Comparison of ENCODE assay signal across 8 cellular contexts in the genomic region with DNA sequence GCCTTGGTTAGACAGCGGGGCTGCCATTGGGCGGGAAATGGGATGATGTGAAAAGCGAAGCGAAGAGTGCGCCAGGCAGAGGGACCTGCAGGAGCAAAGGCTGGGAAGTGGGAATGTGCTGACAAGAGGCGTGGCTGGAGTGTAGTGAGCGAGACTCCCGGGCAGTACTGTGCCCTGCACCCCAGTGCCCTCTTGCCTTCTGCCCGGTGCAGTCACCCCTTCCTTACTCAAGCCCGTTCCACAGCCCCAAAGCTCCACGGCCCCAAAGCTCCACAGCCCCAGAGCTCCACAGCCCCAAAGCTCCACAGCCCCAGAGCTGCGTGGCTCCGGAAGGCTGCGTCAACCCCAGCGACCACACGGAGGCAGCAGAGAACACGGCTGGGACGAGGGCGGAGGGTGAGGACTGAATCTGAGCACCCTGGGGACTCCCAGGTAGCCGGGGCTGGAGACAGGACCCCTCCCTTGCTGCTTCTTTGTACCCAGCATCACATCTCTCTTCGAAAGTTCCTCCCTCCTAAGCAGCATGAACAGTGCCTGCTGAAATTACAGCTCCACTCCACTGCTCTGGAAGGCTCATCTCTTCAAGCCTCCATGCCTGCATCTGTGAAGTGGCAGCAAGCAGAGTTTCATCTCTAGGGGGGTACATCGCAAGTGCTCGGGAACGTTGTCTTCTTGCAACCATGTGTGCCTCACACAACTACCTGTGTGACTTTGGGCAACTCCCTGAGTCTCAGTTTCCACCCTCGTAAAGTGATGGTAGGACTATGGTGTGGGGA.
DNase-seq lines count a peak whose midpoint lies in the region; ATAC-seq and TF ChIP-seq lines count a peak whose summit lies in the region.

No MANE protein-coding gene starts in this region.

- H3K4me3 Mint-ChIP-seq in CD4-positive, alpha-beta memory T cell, result peak overlapping the region in 2 of 8 donors; percentile 55 to 57
- H3K4me3 Mint-ChIP-seq in activated CD4-positive, alpha-beta memory T cell treated with anti-CD3 and anti-CD28 coated beads for 36 hours, result no peak overlapping the region

- CTCF ChIA-PET in CD4-positive, alpha-beta memory T cell (lab: Charles Lee; ENCODE audit: partially characterized antibody), result interaction anchor here (0.6 to 24.7 kb wide), 38 partner anchors 10 to 888 kb away, joined by 3 to 996 read pairs (median 4); a partner anchor contains a TSS
- CTCF ChIA-PET in activated CD4-positive, alpha-beta memory T cell treated with anti-CD3 and anti-CD28 coated beads for 36 hours (lab: Charles Lee), result interaction anchor here (0.6 to 17.5 kb wide), 42 partner anchors 9 to 518 kb away, joined by 3 to 567 read pairs (median 3); a partner anchor contains a TSS

- intact Hi-C loops in CD4-positive, alpha-beta memory T cell (cut with micrococcal nuclease), result loop anchor here (1.0 to 10.0 kb wide), 4 partner anchors 222 to 643 kb away; a partner anchor contains a TSS
- intact Hi-C loops in activated CD4-positive, alpha-beta memory T cell treated with anti-CD3 and anti-CD28 coated beads for 36 hours (cut with micrococcal nuclease), result loop anchor here (1.0 kb wide), 2 partner anchors 222 to 227 kb away; a partner anchor contains a TSS
- intact Hi-C loops in mucosa of descending colon (cut with DNase I, micrococcal nuclease), result loop anchor here in 1 of 2 donors (5.0 kb wide), 1 partner anchor 161 kb away; no protein-coding TSS in a partner anchor

- H3K9me3 ChIP-seq in CD4-positive, alpha-beta memory T cell (ENCODE audit: control insufficient read depth in 1 of 2, low read length in 2 of 2), result no peaks in the 10 kb centered on the region
- H3K9me3 ChIP-seq in MM.1S (replicated peaks; ENCODE audit: insufficient read depth, low read length), result no peaks in the 10 kb centered on the region
- H3K9me3 ChIP-seq in effector memory CD4-positive, alpha-beta T cell (ENCODE audit: control insufficient read depth, low read length), result no peaks in the 10 kb centered on the region
- H3K9me3 ChIP-seq in mucosa of descending colon, result no peaks in the 10 kb centered on the region

- peaks cover 31% of the 10 kb centered on the region for H3K4me1 ChIP-seq in CD4-positive, alpha-beta memory T cell (ENCODE audit: insufficient read depth, low read length)
- H3K4me1 ChIP-seq in MM.1S (ENCODE audit: low read length) (no peaks in the 10 kb centered on the region), mucosa of descending colon (ENCODE audit: low read depth) (no peaks in the 10 kb centered on the region)
- peaks cover 30% of the 10 kb centered on the region for H3K4me1 ChIP-seq in effector memory CD4-positive, alpha-beta T cell (ENCODE audit: control insufficient read depth, insufficient read depth, low read length, poor library complexity, severe bottlenecking)

- no peaks in the 10 kb centered on the region for H3F3A ChIP-seq in MM.1S (ENCODE audit: insufficient read depth, low read length)

- no peaks in the 10 kb centered on the region for H3K9me2 ChIP-seq in MM.1S (replicated peaks; ENCODE audit: insufficient read depth, low read length)

- H3K9me3 Mint-ChIP-seq in CD4-positive, alpha-beta memory T cell, result peaks cover 0 to 1% (median 0%) of the 10 kb centered on the region in 8 donors
- no peaks in the 10 kb centered on the region for H3K9me3 Mint-ChIP-seq in activated CD4-positive, alpha-beta memory T cell treated with anti-CD3 and anti-CD28 coated beads for 36 hours

- H3K4me3 ChIP-seq in CD4-positive, alpha-beta memory T cell (ENCODE audit: low read length in 2 of 2), result no peak overlapping the region
- H3K4me3 ChIP-seq in MM.1S (ENCODE audit: low read length), result no peak overlapping the region
- H3K4me3 ChIP-seq in effector memory CD4-positive, alpha-beta T cell (ENCODE audit: insufficient read depth, low read depth, low read length, poor library complexity, severe bottlenecking), result no peak overlapping the region
- H3K4me3 ChIP-seq in mucosa of descending colon, result no peak overlapping the region

- H3K27me3 Mint-ChIP-seq in CD4-positive, alpha-beta memory T cell, result peaks cover 3 to 5% of the 10 kb centered on the region in 2 donors
- peaks cover 12% of the 10 kb centered on the region for H3K27me3 Mint-ChIP-seq in activated CD4-positive, alpha-beta memory T cell treated with anti-CD3 and anti-CD28 coated beads for 36 hours

- TF ChIP-seq CTCF in MM.1S (IDR thresholded peaks at IDR 0.05; ENCODE audit: low read length), result peak; percentile 71
- TF ChIP-seq CTCF in mucosa of descending colon (IDR thresholded peaks at IDR 0.05), result peak; percentile 68

- no peak overlapping the region for H3K27ac ChIP-seq in CD4-positive, alpha-beta memory T cell (ENCODE audit: low read depth, low read length)
- no peak overlapping the region for H3K27ac ChIP-seq in MM.1S (ENCODE audit: low read length)
- no peak overlapping the region for H3K27ac ChIP-seq in effector memory CD4-positive, alpha-beta T cell (ENCODE audit: insufficient read depth, low read length, poor library complexity, severe bottlenecking)

- H3K79me2 ChIP-seq in MM.1S (ENCODE audit: low read length), result no peaks in the 10 kb centered on the region

- H3K36me3 ChIP-seq in CD4-positive, alpha-beta memory T cell (ENCODE audit: insufficient read depth, low read length), result no peaks in the 10 kb centered on the region
- H3K36me3 ChIP-seq in MM.1S (replicated peaks; ENCODE audit: insufficient read depth, low read length), result no peaks in the 10 kb centered on the region
- H3K36me3 ChIP-seq in effector memory CD4-positive, alpha-beta T cell (ENCODE audit: control insufficient read depth, insufficient read depth, low read length), result no peaks in the 10 kb centered on the region
- H3K36me3 ChIP-seq in mucosa of descending colon (ENCODE audit: low read depth), result no peaks in the 10 kb centered on the region

- peak overlapping the region in 2 of 7 donors; percentile 42 to 51 for H3K27ac Mint-ChIP-seq in CD4-positive, alpha-beta memory T cell
- no peak overlapping the region for H3K27ac Mint-ChIP-seq in activated CD4-positive, alpha-beta memory T cell treated with anti-CD3 and anti-CD28 coated beads for 36 hours

- no peaks in the 10 kb centered on the region for H3K36me3 Mint-ChIP-seq in CD4-positive, alpha-beta memory T cell
- H3K36me3 Mint-ChIP-seq in activated CD4-positive, alpha-beta memory T cell treated with anti-CD3 and anti-CD28 coated beads for 36 hours, result no peaks in the 10 kb centered on the region

- POLR2A ChIA-PET in CD4-positive, alpha-beta memory T cell (lab: Charles Lee; ENCODE audit: partially characterized antibody), result interaction anchor here (1.3 to 7.6 kb wide), 7 partner anchors 10 to 232 kb away, joined by 6 to 142 read pairs (median 9); a partner anchor contains a TSS
- POLR2A ChIA-PET in activated CD4-positive, alpha-beta memory T cell treated with anti-CD3 and anti-CD28 coated beads for 36 hours (lab: Charles Lee), result no interaction called here

- H2AFZ ChIP-seq in MM.1S (ENCODE audit: low read length), result no peak overlapping the region

- peaks cover 6% of the 10 kb centered on the region for H3K27me3 ChIP-seq in CD4-positive, alpha-beta memory T cell (ENCODE audit: insufficient read depth, low read length)
- peaks cover 86% of the 10 kb centered on the region for H3K27me3 ChIP-seq in MM.1S (replicated peaks; ENCODE audit: insufficient read depth, low read length)
- H3K27me3 ChIP-seq in effector memory CD4-positive, alpha-beta T cell (replicated peaks; ENCODE audit: control insufficient read depth, insufficient read depth, low read length, poor library complexity, severe bottlenecking), result no peaks in the 10 kb centered on the region

- ATAC-seq in GM19351 (IDR thresholded peaks at IDR 0.05; ENCODE audit: unreplicated experiment), result peak; percentile 85
- ATAC-seq in mucosa of descending colon, result peak; percentile 73

- peaks cover 15 to 46% (median 28%) of the 10 kb centered on the region in 4 donors for H3K4me1 Mint-ChIP-seq in CD4-positive, alpha-beta memory T cell
- peaks cover 27% of the 10 kb centered on the region for H3K4me1 Mint-ChIP-seq in activated CD4-positive, alpha-beta memory T cell treated with anti-CD3 and anti-CD28 coated beads for 36 hours (ENCODE audit: low read depth)

- H4K20me1 ChIP-seq in MM.1S (ENCODE audit: insufficient read depth, low read length), result no peaks in the 10 kb centered on the region

- H3K4me2 ChIP-seq in MM.1S (ENCODE audit: low read depth, low read length), result no peak overlapping the region

- H3K9ac ChIP-seq in MM.1S (ENCODE audit: low read length), result no peak overlapping the region

- peak; percentile 62 to 73 (median 69) for DNase-seq in CD4-positive, alpha-beta memory T cell
- peak; percentile 44 for DNase-seq in MM.1S
- DNase-seq in activated CD4-positive, alpha-beta memory T cell treated with anti-CD3 and anti-CD28 coated beads for 36 hours, result peak; percentile 75
- peak; percentile 18 to 49 (median 35) for DNase-seq in effector memory CD4-positive, alpha-beta T cell
- peak in 2 of 3 donors; percentile 51 to 59 for DNase-seq in mucosa of descending colon
- peak; percentile 20 to 45 for DNase-seq in stimulated activated CD8-positive, alpha-beta memory T cell treated with anti-CD3 and anti-CD28 coated beads, Interleukin-7, amount 100 ng/mL, for 1 hour (ENCODE audit: low read depth in 2 of 2)
- no peak for DNase-seq in NK-92 (lab: John Stamatoyannopoulos, UW; ENCODE audit: unreplicated experiment)
